ENCODE assay signal across 1 cellular context in genomic region chr19:13152854-13153626, GRCh38.
A peak's percentile ranks its signal among the peaks of the same experiment; 100 is the strongest.
TF ChIP-seq lines count a peak whose summit lies in the region.

No MANE protein-coding gene starts in this region.

TF ChIP-seq in HepG2, 621 proteins besides CTCF, POLR2A, EP300 and RAD21 (continued from another document and continues in another):
- 0 out of 4 replicates have a peak, but pooled peaks of 1 of the 2 experiments have one; percentile 27 for TF ChIP-seq HMGXB4 (CRISPR knock-in tag; IDR thresholded peaks at IDR 0.05; ENCODE audit: borderline replicate concordance in 1 of 2, low read depth in 1 of 2)
- peak; percentile 37; the same call in 1 of the 2 replicates for TF ChIP-seq ATF3 (CRISPR knock-in tag; IDR thresholded peaks at IDR 0.05)
- no peak for TF ChIP-seq KDM6A (CRISPR knock-in tag; IDR thresholded peaks at IDR 0.05; ENCODE audit: low read depth)
- no peak for TF ChIP-seq ZNF292 (CRISPR knock-in tag; IDR thresholded peaks at IDR 0.05; ENCODE audit: borderline replicate concordance, low read depth)
- no peak for TF ChIP-seq SYNCRIP (IDR thresholded peaks at IDR 0.05; ENCODE audit: insufficient read depth, low read depth, low read length)
- TF ChIP-seq ZBTB33 (CRISPR knock-in tag; IDR thresholded peaks at IDR 0.05): peak; percentile 79
- peak; percentile 13; the same call in 1 of the 2 replicates for TF ChIP-seq STAG1 (CRISPR knock-in tag; IDR thresholded peaks at IDR 0.05)
- TF ChIP-seq ZBTB25 (CRISPR knock-in tag; IDR thresholded peaks at IDR 0.05): peak; percentile 63; the same call in 1 of the 2 replicates
- TF ChIP-seq ZNF720 (CRISPR knock-in tag; IDR thresholded peaks at IDR 0.05): no peak
- TF ChIP-seq ASH2L (IDR thresholded peaks at IDR 0.05; ENCODE audit: insufficient read length, low read depth, low read length): no peak
- 0 out of 2 replicates have a peak, but pooled peaks have one; percentile 39 for TF ChIP-seq ZNF256 (CRISPR knock-in tag; conservative IDR thresholded peaks at IDR 0.05)
- TF ChIP-seq CENPBD1 (CRISPR knock-in tag; IDR thresholded peaks at IDR 0.05; ENCODE audit: borderline replicate concordance, low read depth): no peak
- TF ChIP-seq AKNA (CRISPR knock-in tag; IDR thresholded peaks at IDR 0.05; ENCODE audit: borderline replicate concordance): no peak
- TF ChIP-seq ZNF143 (CRISPR knock-in tag; IDR thresholded peaks at IDR 0.05): 0 out of 2 replicates have a peak, but pooled peaks have one; percentile 18
- no peak for TF ChIP-seq FIP1L1 (IDR thresholded peaks at IDR 0.05; ENCODE audit: borderline replicate concordance, insufficient read depth, low read depth, low read length)
- TF ChIP-seq ZBTB4 (CRISPR knock-in tag; IDR thresholded peaks at IDR 0.05; ENCODE audit: borderline replicate concordance): peak; percentile 31; the same call in 1 of the 2 replicates
- TF ChIP-seq RARG (CRISPR knock-in tag; IDR thresholded peaks at IDR 0.05; ENCODE audit: low read depth): no peak
- no peak; the same call in none of the 2 replicates for TF ChIP-seq HDAC1 (CRISPR knock-in tag; IDR thresholded peaks at IDR 0.05)
- TF ChIP-seq PHF20 (CRISPR knock-in tag; IDR thresholded peaks at IDR 0.05): peak; percentile 44; the same call in 1 of the 2 replicates
- TF ChIP-seq ZNF484 (CRISPR knock-in tag; IDR thresholded peaks at IDR 0.05; ENCODE audit: borderline replicate concordance, low read depth): no peak
- no peak; the same call in 1 of the 2 replicates for TF ChIP-seq HCFC1 (IDR thresholded peaks at IDR 0.05; ENCODE audit: low read depth, low read length)
- TF ChIP-seq SRSF9 (IDR thresholded peaks at IDR 0.05; ENCODE audit: borderline replicate concordance, insufficient read depth, low read depth, low read length, poor library complexity, severe bottlenecking): no peak
- TF ChIP-seq ZNF549 (CRISPR knock-in tag; IDR thresholded peaks at IDR 0.05): no peak
- peak; percentile 59; the same call in 1 of the 2 replicates for TF ChIP-seq AFF4 (CRISPR knock-in tag; IDR thresholded peaks at IDR 0.05)
- 0 out of 2 replicates have a peak, but pooled peaks have one; percentile 37 for TF ChIP-seq ZNF367 (CRISPR knock-in tag; IDR thresholded peaks at IDR 0.05; ENCODE audit: borderline replicate concordance)
- peak; percentile 40; the same call in 1 of the 2 replicates for TF ChIP-seq FOXA3 (CRISPR knock-in tag; IDR thresholded peaks at IDR 0.05)
- no peak for TF ChIP-seq ZNF260 (CRISPR knock-in tag; IDR thresholded peaks at IDR 0.05; ENCODE audit: borderline replicate concordance, low read depth)
- TF ChIP-seq ARID5B (CRISPR knock-in tag; IDR thresholded peaks at IDR 0.05): no peak; the same call in 1 of the 2 replicates
- TF ChIP-seq RXRA (CRISPR knock-in tag; IDR thresholded peaks at IDR 0.05): no peak; the same call in 1 of the 2 replicates
